Comparison of ENCODE assay signal across 24 cellular contexts in genomic region chr18:11886629-11887028, GRCh38.
"Had no signal": no experiment of that assay in that cellular context is flagged by ENCODE, and none has a peak within 500 bp of the region (broad histone marks: within the 10 kb centered on the region; RNA-seq: fewer than 3 reads in every experiment).

No MANE protein-coding gene starts in this region.

- H3K9me3 ChIP-seq: heart right ventricle, spleen, thoracic aorta, vagina had no signal

- H3K27me3 Mint-ChIP-seq: activated B cell treated with CpG ODN at 0.5 μM for 24 hours; activated CD4-positive, alpha-beta memory T cell treated with anti-CD3 and anti-CD28 coated beads for 36 hours; activated naive CD8-positive, alpha-beta T cell treated with anti-CD3 and anti-CD28 coated beads, Interleukin-2, amount 50 U/mL, for 24 hours; naive thymus-derived CD4-positive, alpha-beta T cell; progenitor cell of endocrine pancreas; type B pancreatic cell had no signal

- DNase-seq: activated B cell treated with CpG ODN at 0.5 μM for 24 hours; activated CD4-positive, alpha-beta memory T cell treated with anti-CD3 and anti-CD28 coated beads for 36 hours; activated CD4-positive, alpha-beta T cell treated with anti-CD3 and anti-CD28 coated beads for 4 hours; activated gamma-delta T cell; activated naive CD4-positive, alpha-beta T cell treated with anti-CD3 and anti-CD28 coated beads, Interleukin-2, amount 50 U/mL, for 16 hours; activated naive CD8-positive, alpha-beta T cell treated with anti-CD3 and anti-CD28 coated beads, Interleukin-2, amount 50 U/mL, for 24 hours; cortex of kidney; foreskin fibroblast; heart right ventricle; kidney; naive thymus-derived CD4-positive, alpha-beta T cell; retina; spleen; stimulated activated CD4-positive, alpha-beta T cell treated with anti-CD3 and anti-CD28 coated beads, Interleukin-4, amount 100 ng/mL, for 1 hour; stimulated activated naive CD4-positive, alpha-beta T cell; T1000 had no signal

- H3K27ac ChIP-seq: heart right ventricle, spleen, thoracic aorta, vagina had no signal

- H3K4me3 Mint-ChIP-seq: activated B cell treated with CpG ODN at 0.5 μM for 24 hours; activated CD4-positive, alpha-beta memory T cell treated with anti-CD3 and anti-CD28 coated beads for 36 hours; activated naive CD8-positive, alpha-beta T cell treated with anti-CD3 and anti-CD28 coated beads, Interleukin-2, amount 50 U/mL, for 24 hours; activated T-helper 1 cell treated with anti-CD3 and anti-CD28 coated beads, Interleukin-12 subunit alpha, Interleukin-12 subunit beta, Interleukin-2, Interleukin-4 antibody, amounts not matched to agents 30 ng/mL and 10 ng/mL and 1 ng/mL, durations not matched to agents 14 hours and 24 hours and 36 hours; naive thymus-derived CD4-positive, alpha-beta T cell; neural crest cell; type B pancreatic cell had no signal

- H3K27ac Mint-ChIP-seq: activated B cell treated with CpG ODN at 0.5 μM for 24 hours; activated CD4-positive, alpha-beta memory T cell treated with anti-CD3 and anti-CD28 coated beads for 36 hours; activated naive CD8-positive, alpha-beta T cell treated with anti-CD3 and anti-CD28 coated beads, Interleukin-2, amount 50 U/mL, for 24 hours; activated T-helper 1 cell treated with anti-CD3 and anti-CD28 coated beads, Interleukin-12 subunit alpha, Interleukin-12 subunit beta, Interleukin-2, Interleukin-4 antibody, amounts not matched to agents 30 ng/mL and 10 ng/mL and 1 ng/mL, durations not matched to agents 14 hours and 24 hours and 36 hours; progenitor cell of endocrine pancreas had no signal

- H3K4me3 ChIP-seq: heart right ventricle, lung, spleen, thoracic aorta, vagina had no signal

- H3K4me1 Mint-ChIP-seq: neural crest cell had no signal

- H3K9me3 Mint-ChIP-seq: activated B cell treated with CpG ODN at 0.5 μM for 24 hours; activated CD4-positive, alpha-beta memory T cell treated with anti-CD3 and anti-CD28 coated beads for 36 hours; activated naive CD8-positive, alpha-beta T cell treated with anti-CD3 and anti-CD28 coated beads, Interleukin-2, amount 50 U/mL, for 24 hours; activated T-helper 1 cell treated with anti-CD3 and anti-CD28 coated beads, Interleukin-12 subunit alpha, Interleukin-12 subunit beta, Interleukin-2, Interleukin-4 antibody, amounts not matched to agents 30 ng/mL and 10 ng/mL and 1 ng/mL, durations not matched to agents 14 hours and 24 hours and 36 hours; naive thymus-derived CD4-positive, alpha-beta T cell; neural crest cell; type B pancreatic cell had no signal

- H3K27me3 ChIP-seq: heart right ventricle, spleen, vagina had no signal

- H3K4me1 ChIP-seq: vagina had no signal

- ATAC-seq: heart right ventricle; left lobe of liver; naive thymus-derived CD4-positive, alpha-beta T cell had no signal
